Comparison of ENCODE assay signal across 13 cellular contexts in the genomic region with DNA sequence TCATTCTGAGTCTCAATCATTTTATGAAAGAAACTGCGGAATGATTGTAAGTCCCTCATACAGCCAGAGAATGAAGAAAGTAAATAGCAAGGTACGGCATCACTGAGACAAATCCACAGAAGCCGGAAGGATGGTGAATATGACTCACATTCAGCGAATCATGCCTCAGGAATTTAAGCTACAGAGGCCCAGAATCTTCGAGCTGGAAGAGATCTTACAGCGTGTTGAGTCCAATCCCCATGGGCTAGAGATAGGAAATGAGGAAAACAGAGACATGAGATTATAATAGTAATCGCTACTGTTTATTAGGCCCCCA.
A peak's percentile ranks its signal among the peaks of the same experiment; 100 is the strongest.
DNase-seq lines count a peak whose midpoint lies in the region; ATAC-seq, FAIRE-seq and TF ChIP-seq lines count a peak whose summit lies in the region.
"Had no signal": no experiment of that assay in that cellular context is flagged by ENCODE, and none has a peak within 500 bp of the region (broad histone marks: within the 10 kb centered on the region; RNA-seq: fewer than 3 reads in every experiment).

No MANE protein-coding gene starts in this region.

- peak; percentile 90 for DNase-seq in AG04450 (ENCODE audit: low read depth, low spot score)
- DNase-seq in brain pericyte (ENCODE audit: low read depth, low spot score) = peak; percentile 36
- DNase-seq in kidney glomerular epithelial cell (lab: John Stamatoyannopoulos, UW) = peak; percentile 81
- DNase-seq in pancreas = no peak
- DNase-seq in ovary = no peak
- DNase-seq in stimulated activated naive B cell treated with anti-CD40 and anti-IgM and Interleukin-4, amounts not matched to agents 10 μg/mL and 1 μg/mL and 100 μg/mL, for 72 hours = no peak
- DNase-seq: stimulated activated CD4-positive, alpha-beta T cell treated with anti-CD3 and anti-CD28 coated beads, Interleukin-4, amount 100 ng/mL, for 4 hours; T-helper 2 cell; uterus had no signal

- TF ChIP-seq POLR2A in ovary (IDR thresholded peaks at IDR 0.05) = no peak

- H3K27me3 ChIP-seq in AG04450 (ENCODE audit: control insufficient read depth, insufficient read depth, low read length) (no peaks in the 10 kb centered on the region), HUES48 (ENCODE audit: control insufficient read depth, insufficient read depth, low read length) (no peaks in the 10 kb centered on the region), pancreas (no peaks in the 10 kb centered on the region), ovary (no peaks in the 10 kb centered on the region)
- H3K27me3 ChIP-seq: uterus had no signal

- H3K9ac ChIP-seq in HUES48 (ENCODE audit: low read depth, low read length) = no peak overlapping the region

- peaks cover 4% of the 10 kb centered on the region in 2 donors for H3K9me3 Mint-ChIP-seq in stimulated activated naive B cell treated with anti-CD40 and anti-IgM and Interleukin-4, amounts not matched to agents 10 μg/mL and 1 μg/mL and 100 μg/mL, for 72 hours
- H3K9me3 Mint-ChIP-seq: memory B cell had no signal

- H3K9me3 ChIP-seq in AG04450 (ENCODE audit: control insufficient read depth, insufficient read depth, low read length) (peaks cover 9% of the 10 kb centered on the region), HUES48 (ENCODE audit: control insufficient read depth, insufficient read depth, low read length) (peaks cover 5% of the 10 kb centered on the region; the same call in 1 of the 2 replicates), pancreas (no peaks in the 10 kb centered on the region), ovary (no peaks in the 10 kb centered on the region)
- H3K9me3 ChIP-seq: uterus had no signal

- H3K27ac Mint-ChIP-seq in stimulated activated naive B cell treated with anti-CD40 and anti-IgM and Interleukin-4, amounts not matched to agents 10 μg/mL and 1 μg/mL and 100 μg/mL, for 72 hours = no peak overlapping the region
- H3K27ac Mint-ChIP-seq: memory B cell had no signal

- whole genome bisulfite sequencing in pancreas, 2 donors = 79 to 86% methylated on average over 7 of the region's 7 CpGs
- 58 to 71% (median 64%) methylated on average over 7 of the region's 7 CpGs for WGBS in ovary, 3 donors

- H3K36me3 Mint-ChIP-seq in stimulated activated naive B cell treated with anti-CD40 and anti-IgM and Interleukin-4, amounts not matched to agents 10 μg/mL and 1 μg/mL and 100 μg/mL, for 72 hours = no peaks in the 10 kb centered on the region
- H3K36me3 Mint-ChIP-seq: memory B cell had no signal

- TF ChIP-seq EP300 in ovary (IDR thresholded peaks at IDR 0.05) = no peak

- H3K4me1 Mint-ChIP-seq in stimulated activated naive B cell treated with anti-CD40 and anti-IgM and Interleukin-4, amounts not matched to agents 10 μg/mL and 1 μg/mL and 100 μg/mL, for 72 hours = no peaks in the 10 kb centered on the region
- H3K4me1 Mint-ChIP-seq: memory B cell had no signal

- POLR2A ChIA-PET in AG04450 (lab: Yijun Ruan, JAX) = interaction anchor here (0.9 to 2.4 kb wide), 8 partner anchors 22 to 823 kb away, joined by 3 to 11 read pairs (median 6); a partner anchor contains a TSS

- peak overlapping the region; percentile 11; the same call in 1 of the 2 replicates for H3K4me3 ChIP-seq in AG04450 (ENCODE audit: low read depth, low read length)
- H3K4me3 ChIP-seq in HUES48 (ENCODE audit: low read depth, low read length) = no peak overlapping the region
- H3K4me3 ChIP-seq in pancreas = no peak overlapping the region
- H3K4me3 ChIP-seq in ovary = no peak overlapping the region
- H3K4me3 ChIP-seq: uterus had no signal

- TF ChIP-seq CTCF in AG04450 (IDR thresholded peaks at IDR 0.05; ENCODE audit: low read depth, low read length) (no peak), pancreas (IDR thresholded peaks at IDR 0.05) (no peak), ovary (IDR thresholded peaks at IDR 0.05) (no peak)

- FAIRE-seq in pancreas (lab: Jason Lieb, UNC) = no peak

- H3K36me3 ChIP-seq in HUES48 (ENCODE audit: control insufficient read depth, insufficient read depth, low read length) (no peaks in the 10 kb centered on the region), pancreas (no peaks in the 10 kb centered on the region), ovary (no peaks in the 10 kb centered on the region)
- H3K36me3 ChIP-seq: uterus had no signal

- H3K4me1 ChIP-seq in HUES48 (ENCODE audit: control insufficient read depth, insufficient read depth, low read length) (peaks cover 17% of the 10 kb centered on the region), pancreas (no peaks in the 10 kb centered on the region), ovary (ENCODE audit: insufficient read depth) (no peaks in the 10 kb centered on the region)
- H3K4me1 ChIP-seq: uterus had no signal

- intact Hi-C loops in pancreas (cut with DNase I) = no loop called here
- intact Hi-C loops in ovary (cut with DNase I) = no loop called here

- CTCF ChIA-PET in AG04450 (lab: Charles Lee) = no interaction called here

- no peak for ATAC-seq in pancreas
- ATAC-seq in stimulated activated naive B cell treated with anti-CD40 and anti-IgM and Interleukin-4, amounts not matched to agents 10 μg/mL and 1 μg/mL and 100 μg/mL, for 72 hours (replicated peaks) = no peak
- ATAC-seq in GM18870 (IDR thresholded peaks at IDR 0.05; ENCODE audit: unreplicated experiment) = no peak

- H3K4me3 Mint-ChIP-seq in stimulated activated naive B cell treated with anti-CD40 and anti-IgM and Interleukin-4, amounts not matched to agents 10 μg/mL and 1 μg/mL and 100 μg/mL, for 72 hours = no peak overlapping the region
- H3K4me3 Mint-ChIP-seq: memory B cell had no signal

- no peaks in the 10 kb centered on the region for H3K27me3 Mint-ChIP-seq in stimulated activated naive B cell treated with anti-CD40 and anti-IgM and Interleukin-4, amounts not matched to agents 10 μg/mL and 1 μg/mL and 100 μg/mL, for 72 hours
- H3K27me3 Mint-ChIP-seq: memory B cell had no signal

- peak overlapping the region; percentile 100 for H3K27ac ChIP-seq in AG04450 (ENCODE audit: low read depth, low read length)
- peak overlapping the region; percentile 56 for H3K27ac ChIP-seq in HUES48 (ENCODE audit: low read depth, low read length)
- H3K27ac ChIP-seq in pancreas = no peak overlapping the region
- no peak overlapping the region for H3K27ac ChIP-seq in ovary
- H3K27ac ChIP-seq: C4-2B, uterus had no signal

Comparison
In these comparisons a context has a peak if more than half of its experiments do, and no peak if none do; other contexts are left out.
1. DNase-seq: peak in AG04450 (single experiment), brain pericyte (single experiment) and kidney glomerular epithelial cell (single experiment); none in pancreas (0 of 6), ovary (0 of 5) and stimulated activated naive B cell treated with anti-CD40 and anti-IgM and Interleukin-4, amounts not matched to agents 10 μg/mL and 1 μg/mL and 100 μg/mL, for 72 hours (single experiment).
2. H3K27ac ChIP-seq: peak in AG04450 (single experiment) and HUES48 (single experiment); none in pancreas (0 of 4) and ovary (0 of 2).